18 cellular contexts compared by ENCODE assay signal in genomic region chr15:39265261-39265660, GRCh38.
DNase-seq lines count a peak whose midpoint lies in the region; FAIRE-seq and TF ChIP-seq lines count a peak whose summit lies in the region.
"Had no signal": no experiment of that assay in that cellular context is flagged by ENCODE, and none has a peak within 500 bp of the region (broad histone marks: within the 10 kb centered on the region; RNA-seq: fewer than 3 reads in every experiment).

No MANE protein-coding gene starts in this region.

- DNase-seq in A673 (ENCODE audit: low spot score) (peak; percentile 18), LHCN-M2 (ENCODE audit: low read depth) (peak; percentile 76), bronchial epithelial cell (ENCODE audit: low read depth) (peak; percentile 42), osteoblast (ENCODE audit: insufficient read length, low spot score, missing footprints) (no peak), NCI-H345 treated with DMSO at 0.1 percent for 48 hours (lab: John Stamatoyannopoulos, UW; ENCODE audit: unreplicated experiment) (no peak), NOMO-1 treated with dmso at 0.1 percent for 144 hours (lab: John Stamatoyannopoulos, UW; ENCODE audit: unreplicated experiment) (no peak), epidermal melanocyte (ENCODE audit: insufficient read length, low spot score) (no peak)
- DNase-seq in effector CD8-positive, alpha-beta T cell (lab: John Stamatoyannopoulos, UW), result no peak
- DNase-seq: 8988T; ACHN; C1 segment of cervical spinal cord; Calu3; CD4-positive, alpha-beta T cell; DMS79; EL; H7 had no signal

- H3K79me2 ChIP-seq in osteoblast (ENCODE audit: insufficient read depth, low read length), result no peaks in the 10 kb centered on the region

- H3K9me3 ChIP-seq in A673 (ENCODE audit: low read depth, low read length, poor library complexity, severe bottlenecking) (no peaks in the 10 kb centered on the region), osteoblast (ENCODE audit: low read depth, low read length) (no peaks in the 10 kb centered on the region)

- H3K4me1 ChIP-seq in A673 (ENCODE audit: insufficient read depth, low read length, poor library complexity, severe bottlenecking) (no peaks in the 10 kb centered on the region), osteoblast (ENCODE audit: insufficient read depth, low read length) (peaks cover 34% of the 10 kb centered on the region)

- FAIRE-seq in bronchial epithelial cell (lab: Jason Lieb, UNC), result no peak
- FAIRE-seq: G401.6 had no signal

- no peaks in the 10 kb centered on the region for H4K20me1 ChIP-seq in osteoblast (ENCODE audit: insufficient read depth, low read length)

- no TSS peak for BruUV-seq in A673 (replicated peaks; lab: Mats Ljungman, UMichigan)

- no peak overlapping the region for H2AFZ ChIP-seq in osteoblast (ENCODE audit: low read length)
- H2AFZ ChIP-seq: GM23338 had no signal

- no peak overlapping the region for H3K4me3 ChIP-seq in A673 (ENCODE audit: low read depth, low read length, poor library complexity, severe bottlenecking)
- no peak overlapping the region for H3K4me3 ChIP-seq in bronchial epithelial cell (ENCODE audit: low read depth, low read length)
- H3K4me3 ChIP-seq in osteoblast (ENCODE audit: insufficient read depth, low read length), result no peak overlapping the region
- H3K4me3 ChIP-seq: GM23338 had no signal

- H3K27me3 ChIP-seq in A673 (replicated peaks; ENCODE audit: insufficient read depth, low read depth, low read length, poor library complexity), result no peaks in the 10 kb centered on the region
- no peaks in the 10 kb centered on the region for H3K27me3 ChIP-seq in bronchial epithelial cell (ENCODE audit: control insufficient read depth, insufficient read depth, low read length)
- H3K27me3 ChIP-seq in osteoblast (ENCODE audit: insufficient read depth, low read length), result no peaks in the 10 kb centered on the region

- H3K27ac ChIP-seq in A673 (ENCODE audit: low read depth, low read length, poor library complexity, severe bottlenecking) (no peak overlapping the region), osteoblast (ENCODE audit: low read depth, low read length) (peak overlapping the region; percentile 96)

- CTCF ChIA-PET in A673 (lab: Charles Lee), result no interaction called here

- POLR2A ChIA-PET in A673 (lab: Charles Lee; ENCODE audit: low non-redundant PET), result no interaction called here

- TF ChIP-seq CTCF in A673 (conservative IDR thresholded peaks at IDR 0.05; ENCODE audit: low read depth, low read length) (no peak), bronchial epithelial cell (IDR thresholded peaks at IDR 0.05; ENCODE audit: insufficient read depth, low read length, severe bottlenecking) (no peak), osteoblast (IDR thresholded peaks at IDR 0.05; ENCODE audit: extremely low read depth, low read depth, low read length) (no peak)

- H3K36me3 ChIP-seq in A673 (ENCODE audit: insufficient read depth, low read length, poor library complexity, severe bottlenecking), result no peaks in the 10 kb centered on the region
- H3K36me3 ChIP-seq in bronchial epithelial cell (ENCODE audit: control insufficient read depth, insufficient read depth, low read length), result no peaks in the 10 kb centered on the region
- H3K36me3 ChIP-seq in osteoblast (ENCODE audit: insufficient read depth, low read length), result no peaks in the 10 kb centered on the region

- intact Hi-C loops in A673 (cut with micrococcal nuclease; ENCODE audit: unreplicated experiment), result no loop called here

- H3K4me2 ChIP-seq in osteoblast (ENCODE audit: insufficient read depth, low read length), result no peak overlapping the region
- H3K4me2 ChIP-seq: GM23338 had no signal

Comparison
In these comparisons a context has a peak if more than half of its experiments do, and no peak if none do; other contexts are left out.
1. DNase-seq: peak in A673 (single experiment), LHCN-M2 (single experiment) and bronchial epithelial cell (single experiment); none in osteoblast (single experiment), effector CD8-positive, alpha-beta T cell (single experiment), NCI-H345 treated with DMSO at 0.1 percent for 48 hours (single experiment), NOMO-1 treated with dmso at 0.1 percent for 144 hours (single experiment) and epidermal melanocyte (single experiment).